ENCODE assay signal across 28 cellular contexts in the genomic region with DNA sequence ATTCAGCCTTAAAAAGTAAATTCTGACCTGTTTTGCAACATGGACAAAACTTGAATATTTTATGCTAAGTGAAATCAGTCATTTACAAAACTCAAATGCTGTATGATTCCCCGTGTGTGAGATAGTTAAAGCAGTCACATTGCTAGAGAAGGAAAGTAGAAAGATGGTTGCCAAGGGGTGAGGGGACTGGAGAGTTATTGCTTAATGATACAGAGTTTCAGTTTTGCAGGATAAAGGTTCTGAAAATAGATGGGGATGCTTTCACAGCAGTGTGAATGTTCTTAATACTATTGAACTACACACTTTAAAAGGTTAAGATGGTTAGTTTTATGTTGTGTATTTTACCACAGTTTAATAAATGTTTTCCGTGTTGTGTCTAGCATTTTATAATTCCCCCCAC.
A peak's percentile ranks its signal among the peaks of the same experiment; 100 is the strongest.
DNase-seq lines count a peak whose midpoint lies in the region; ATAC-seq and TF ChIP-seq lines count a peak whose summit lies in the region.
"Had no signal": no experiment of that assay in that cellular context is flagged by ENCODE, and none has a peak within 500 bp of the region (broad histone marks: within the 10 kb centered on the region; RNA-seq: fewer than 3 reads in every experiment).

No MANE protein-coding gene starts in this region.

- H3K9me3 ChIP-seq in MM.1S (replicated peaks; ENCODE audit: insufficient read depth, low read length): no peaks in the 10 kb centered on the region
- H3K9me3 ChIP-seq: BLaER1 treated with 17β-estradiol and CSF1 and Interleukin-3, amounts not matched to agents 10 nM and 100 nM; colonic mucosa; psoas muscle; tibial artery had no signal

- no peaks in the 10 kb centered on the region for H3K79me2 ChIP-seq in MM.1S (ENCODE audit: low read length)

- no peak overlapping the region for H3K27ac ChIP-seq in MM.1S (ENCODE audit: low read length)
- H3K27ac ChIP-seq: BLaER1 treated with 17β-estradiol and CSF1 and Interleukin-3, amounts not matched to agents 10 nM and 100 nM; colonic mucosa; PC-9; psoas muscle; tibial artery had no signal

- no peak overlapping the region for H3K4me2 ChIP-seq in MM.1S (ENCODE audit: low read depth, low read length)
- H3K4me2 ChIP-seq: PC-9 had no signal

- H3K36me3 ChIP-seq in MM.1S (replicated peaks; ENCODE audit: insufficient read depth, low read length): no peaks in the 10 kb centered on the region
- H3K36me3 ChIP-seq: BLaER1 treated with 17β-estradiol and CSF1 and Interleukin-3, amounts not matched to agents 10 nM and 100 nM; colonic mucosa; tibial artery had no signal

- H3K9ac ChIP-seq in MM.1S (ENCODE audit: low read length): no peak overlapping the region
- H3K9ac ChIP-seq: BLaER1 treated with 17β-estradiol and CSF1 and Interleukin-3, amounts not matched to agents 10 nM and 100 nM had no signal

- H2AFZ ChIP-seq in MM.1S (ENCODE audit: low read length): no peak overlapping the region
- H2AFZ ChIP-seq: PC-9 had no signal

- H3K27me3 ChIP-seq in MM.1S (replicated peaks; ENCODE audit: insufficient read depth, low read length): no peaks in the 10 kb centered on the region
- H3K27me3 ChIP-seq: BLaER1 treated with 17β-estradiol and CSF1 and Interleukin-3, amounts not matched to agents 10 nM and 100 nM; colonic mucosa; tibial artery had no signal

- TF ChIP-seq CTCF in MM.1S (IDR thresholded peaks at IDR 0.05; ENCODE audit: low read length): no peak

- H3K9me2 ChIP-seq in MM.1S (replicated peaks; ENCODE audit: insufficient read depth, low read length): no peaks in the 10 kb centered on the region

- peaks cover 7% of the 10 kb centered on the region; the same call in 1 of the 2 replicates for H3K4me1 ChIP-seq in MM.1S (ENCODE audit: low read length)
- H3K4me1 ChIP-seq: colonic mucosa had no signal

- DNase-seq in MM.1S: peak; percentile 14
- DNase-seq in activated T-cell treated with anti-CD3 and anti-CD28 coated beads, Interleukin-2, amount 50 U/mL, for 1 hour: no peak
- DNase-seq in activated naive CD4-positive, alpha-beta T cell (lab: John Stamatoyannopoulos, UW): no peak
- no peak for DNase-seq in 8988T
- DNase-seq: activated CD4-positive, alpha-beta T cell treated with anti-CD3 and anti-CD28 coated beads, Interleukin-2, amount 10 ng/mL, durations not matched to agents 7 days and 5 days; activated naive CD4-positive, alpha-beta T cell treated with anti-CD3 and anti-CD28 coated beads, Interleukin-2, amount 50 U/mL, for 16 hours; amygdala; colonic mucosa; DND-41; foreskin melanocyte; H9; naive thymus-derived CD4-positive, alpha-beta T cell; NCI-H1417 treated with DMSO at 0.1 percent for 48 hours; NK-92 treated with Interleukin-12 subunit alpha and Interleukin-12 subunit beta, amount 100 ng/mL, for 24 hours; nucleus accumbens; PC-9; psoas muscle; SHP77; stimulated activated naive CD8-positive, alpha-beta T cell treated with anti-CD3 and anti-CD28 coated beads, Interleukin-15, amount 100 ng/mL, for 72 hours; T-helper 9 cell; tibial artery had no signal

- H3K4me3 ChIP-seq in MM.1S (ENCODE audit: low read length): no peak overlapping the region
- H3K4me3 ChIP-seq: BLaER1 treated with 17β-estradiol and CSF1 and Interleukin-3, amounts not matched to agents 10 nM and 100 nM; colonic mucosa; K562; PC-9; psoas muscle; tibial artery had no signal

- H3F3A ChIP-seq in MM.1S (ENCODE audit: insufficient read depth, low read length): no peaks in the 10 kb centered on the region

- ATAC-seq in GM18870 (IDR thresholded peaks at IDR 0.05; ENCODE audit: unreplicated experiment) (peak; percentile 47), GM21390 (IDR thresholded peaks at IDR 0.05; ENCODE audit: unreplicated experiment) (peak; percentile 44), HG02885 (IDR thresholded peaks at IDR 0.05; ENCODE audit: poor library complexity, unreplicated experiment) (peak; percentile 33), GM21360 (IDR thresholded peaks at IDR 0.05; ENCODE audit: unreplicated experiment) (no peak)
- ATAC-seq: esophagus mucosa; K562; naive thymus-derived CD4-positive, alpha-beta T cell; psoas muscle; stimulated activated naive CD8-positive, alpha-beta T cell treated with anti-CD3 and anti-CD28 coated beads, Interleukin-15, amount 100 ng/mL, for 72 hours had no signal

- no peaks in the 10 kb centered on the region for H4K20me1 ChIP-seq in MM.1S (ENCODE audit: insufficient read depth, low read length)
- H4K20me1 ChIP-seq: BLaER1 treated with 17β-estradiol and CSF1 and Interleukin-3, amounts not matched to agents 10 nM and 100 nM had no signal
